ENCODE assay signal across 1 cellular context in genomic region chr1:64490204-64490818, GRCh38.
TF ChIP-seq lines count a peak whose summit lies in the region.

No MANE protein-coding gene starts in this region.

TF ChIP-seq in A549, 52 proteins besides CTCF, POLR2A, EP300 and RAD21 (continued from another document):
- TF ChIP-seq ATOH8 (CRISPR knock-in tag; IDR thresholded peaks at IDR 0.05; ENCODE audit: low read depth) (no peak), MAFK (IDR thresholded peaks at IDR 0.05; ENCODE audit: partially characterized antibody) (no peak), CHD4 (IDR thresholded peaks at IDR 0.05; ENCODE audit: borderline replicate concordance) (no peak), ZNF302 (CRISPR knock-in tag; IDR thresholded peaks at IDR 0.05) (no peak), MAX (IDR thresholded peaks at IDR 0.05) (no peak), FOSB (CRISPR knock-in tag; IDR thresholded peaks at IDR 0.05) (no peak), CEBPB (IDR thresholded peaks at IDR 0.05) (no peak)
- TF ChIP-seq, protein P1, sequence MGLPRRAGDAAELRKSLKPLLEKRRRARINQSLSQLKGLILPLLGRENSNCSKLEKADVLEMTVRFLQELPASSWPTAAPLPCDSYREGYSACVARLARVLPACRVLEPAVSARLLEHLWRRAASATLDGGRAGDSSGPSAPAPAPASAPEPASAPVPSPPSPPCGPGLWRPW (IDR thresholded peaks at IDR 0.05), result no peak
